Comparison of ENCODE assay signal across 8 cellular contexts in the genomic region with DNA sequence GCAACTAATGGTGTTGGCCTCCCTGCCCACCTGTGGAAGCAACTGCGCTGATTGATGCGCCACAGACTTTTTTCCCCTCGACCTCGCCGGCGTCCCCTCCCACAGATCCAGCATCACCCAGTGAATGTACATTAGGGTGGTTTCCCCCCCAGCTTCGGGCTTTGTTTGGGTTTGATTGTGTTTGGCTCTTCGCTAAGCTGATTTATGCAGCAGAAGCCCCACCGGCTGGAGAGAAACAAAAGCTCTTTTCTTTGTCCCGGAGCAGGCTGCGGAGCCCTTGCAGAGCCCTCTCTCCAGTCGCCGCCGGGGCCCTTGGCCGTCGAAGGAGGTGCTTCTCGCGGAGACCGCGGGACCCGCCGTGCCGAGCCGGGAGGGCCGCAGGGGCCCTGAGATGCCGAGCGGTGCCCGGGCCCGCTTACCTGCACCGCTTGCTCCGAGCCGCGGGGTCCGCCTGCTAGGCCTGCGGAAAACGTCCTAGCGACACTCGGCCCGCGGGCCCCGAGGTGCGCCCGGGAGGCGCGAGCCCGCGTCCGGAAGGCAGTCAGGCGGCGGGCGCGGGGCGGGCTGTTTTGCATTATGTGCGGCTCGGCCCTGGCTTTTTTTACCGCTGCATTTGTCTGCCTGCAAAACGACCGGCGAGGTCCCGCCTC. TPM values are rescaled to one million over a fixed set of nuclear protein-coding genes. Genes with fewer than 3 reads are reported as not detected.
DNase-seq lines count a peak whose midpoint lies in the region; ATAC-seq, FAIRE-seq and TF ChIP-seq lines count a peak whose summit lies in the region.

No MANE protein-coding gene starts in this region.

- H3K4me2 ChIP-seq in BLaER1 (peak overlapping the region; percentile 86), keratinocyte (ENCODE audit: control insufficient read depth, extremely low read depth, insufficient read depth, low read depth, low read length) (peak overlapping the region; percentile 99)

- H4K20me1 ChIP-seq in BLaER1 (peaks cover 20% of the 10 kb centered on the region), keratinocyte (ENCODE audit: control insufficient read depth, extremely low read depth, insufficient read depth, low read length) (no peaks in the 10 kb centered on the region)

- no peak overlapping the region for H3K27ac ChIP-seq in BLaER1
- no peak overlapping the region; the same call in 1 of the 2 replicates for H3K27ac ChIP-seq in Panc1 (ENCODE audit: low read length)
- peak overlapping the region; percentile 97 to 98 for H3K27ac ChIP-seq in breast epithelium
- H3K27ac ChIP-seq in keratinocyte (ENCODE audit: control insufficient read depth, insufficient read depth, low read length), result peak overlapping the region; percentile 98

- dilution Hi-C loops in keratinocyte (cut with MboI; ENCODE audit: extremely low pct_ligation_motif_present, low sequenced_read_pairs), result no loop called here

- H3K4me1 ChIP-seq in BLaER1 (peaks cover 15% of the 10 kb centered on the region), Panc1 (ENCODE audit: control insufficient read depth, insufficient read depth, low read length) (peaks cover 8% of the 10 kb centered on the region; the same call in 1 of the 2 replicates), breast epithelium (peaks cover 0 to 3% of the 10 kb centered on the region in 2 donors), keratinocyte (ENCODE audit: control insufficient read depth, extremely low read depth, insufficient read depth, low read length) (peaks cover 24% of the 10 kb centered on the region)

- no peak for FAIRE-seq in keratinocyte (lab: Jason Lieb, UNC)

- no peak for DNase-seq in Panc1 (ENCODE audit: low read depth, low spot score)
- DNase-seq in breast epithelium (ENCODE audit: low spot score in 2 of 2), result peak; percentile 36 to 56
- DNase-seq in keratinocyte (ENCODE audit: low read depth, low spot score), result no peak
- peak; percentile 25 for DNase-seq in stimulated activated CD4-positive, alpha-beta T cell treated with anti-CD3 and anti-CD28 coated beads, Interleukin-1b, Interleukin-23, amount 100 ng/mL, for 48 hours
- DNase-seq in left lobe of liver (ENCODE audit: low spot score), result no peak

- no peaks in the 10 kb centered on the region for H3K9me1 ChIP-seq in keratinocyte (ENCODE audit: control insufficient read depth, extremely low read depth, insufficient read depth, low read length)

- peak; percentile 19 for ATAC-seq in GM18907 (IDR thresholded peaks at IDR 0.05; ENCODE audit: unreplicated experiment)
- ATAC-seq in HG03097 (IDR thresholded peaks at IDR 0.05; ENCODE audit: low FRiP score, unreplicated experiment), result peak; percentile 11
- ATAC-seq in Panc1, result peak; percentile 35
- no peak for ATAC-seq in left lobe of liver

- no peak for TF ChIP-seq POLR2A in breast epithelium (IDR thresholded peaks at IDR 0.05)

- in situ Hi-C loops in Panc1 (cut with HindIII; ENCODE audit: low pct_unique_long_range_greater_than_20kb, low sequenced_read_pairs), result no loop called here

- CTCF ChIA-PET in Panc1 (lab: Charles Lee), result interaction anchor here (0.6 kb wide), 1 partner anchor 259 kb away, joined by 3 read pairs; no protein-coding TSS in a partner anchor

- no peaks in the 10 kb centered on the region for H3K9me3 ChIP-seq in BLaER1
- H3K9me3 ChIP-seq in Panc1 (ENCODE audit: control insufficient read depth, insufficient read depth, low read depth, low read length), result no peaks in the 10 kb centered on the region
- H3K9me3 ChIP-seq in breast epithelium, result no peaks in the 10 kb centered on the region
- no peaks in the 10 kb centered on the region for H3K9me3 ChIP-seq in keratinocyte (ENCODE audit: control insufficient read depth, low read depth, low read length)

- peaks cover 48% of the 10 kb centered on the region for H3K79me2 ChIP-seq in keratinocyte (ENCODE audit: control insufficient read depth, insufficient read depth, low read length)

- no TSS peak for BruUV-seq in Panc1 (replicated peaks; lab: Mats Ljungman, UMichigan)

- H3K9ac ChIP-seq in BLaER1 (peak overlapping the region; percentile 20; the same call in 1 of the 2 replicates), keratinocyte (ENCODE audit: control insufficient read depth, extremely low read depth, insufficient read depth, low read length) (peak overlapping the region; percentile 96)

- TF ChIP-seq CTCF in Panc1 (IDR thresholded peaks at IDR 0.05), result no peak
- TF ChIP-seq CTCF in breast epithelium (IDR thresholded peaks at IDR 0.05), result no peak
- no peak for TF ChIP-seq CTCF in keratinocyte (optimal IDR thresholded peaks at IDR 0.05 in 1 of 3, IDR thresholded peaks at IDR 0.05 in 1 of 3, conservative IDR thresholded peaks at IDR 0.05 in 1 of 3; ENCODE audit: extremely low read depth in 1 of 3, insufficient read depth in 2 of 3, low read length in 3 of 3)

- intact Hi-C loops in Panc1 (cut with micrococcal nuclease; ENCODE audit: unreplicated experiment), result no loop called here
- intact Hi-C loops in breast epithelium (cut with DNase I; ENCODE audit: low total_unique reads), result no loop called here

- H3K27me3 ChIP-seq in BLaER1 (peaks cover 52% of the 10 kb centered on the region), Panc1 (ENCODE audit: control insufficient read depth, insufficient read depth, low read length) (peaks cover 19% of the 10 kb centered on the region), breast epithelium (no peaks in the 10 kb centered on the region), keratinocyte (ENCODE audit: control insufficient read depth, extremely low read depth, insufficient read depth, low read length) (no peaks in the 10 kb centered on the region)

- H3K4me3 ChIP-seq in BLaER1 (peak overlapping the region; percentile 69), Panc1 (ENCODE audit: low read depth in 2 of 2, low read length in 2 of 2) (peak overlapping the region; percentile 64 to 76), breast epithelium (peak overlapping the region; percentile 64 to 94 (median 67)), keratinocyte (ENCODE audit: control insufficient read depth in 2 of 3, extremely low read depth in 1 of 3, insufficient read depth in 2 of 3, low read depth in 1 of 3, low read length in 3 of 3) (peak overlapping the region; percentile 60 to 94 (median 92))

- POLR2A ChIA-PET in Panc1 (lab: Charles Lee), result no interaction called here

- H3K36me3 ChIP-seq in BLaER1, result no peaks in the 10 kb centered on the region
- no peaks in the 10 kb centered on the region; the same call in 1 of the 2 replicates for H3K36me3 ChIP-seq in Panc1 (ENCODE audit: control insufficient read depth, insufficient read depth, low read length)
- H3K36me3 ChIP-seq in breast epithelium, result no peaks in the 10 kb centered on the region
- H3K36me3 ChIP-seq in keratinocyte (ENCODE audit: control insufficient read depth in 2 of 2, extremely low read depth in 1 of 2, insufficient read depth in 2 of 2, low read length in 2 of 2), result peaks cover 0 to 2% of the 10 kb centered on the region in 2 experiments

- peak overlapping the region; percentile 65 for H2AFZ ChIP-seq in keratinocyte (ENCODE audit: control insufficient read depth, low read length)

RNA-seq across cellular contexts. Expression of gene ITGB8, which starts 0.7 kb away (rescaled TPM):
- total RNA-seq in Panc1 (2021; ENCODE audit: unreplicated experiment), result 4.9 TPM
- polyA plus RNA-seq in Panc1 (2012; ENCODE audit: insufficient read length), result 0.63 TPM
- total RNA-seq in breast epithelium, result 100 to 1,000 TPM in 1 of 3 donors, 10 to 100 TPM in 1, 1 to 10 TPM in 1; 1.6 to 154 (median 52.1) TPM
- polyA plus RNA-seq in keratinocyte, result 8.3 to 14.3 TPM (median 10.9 TPM) in 3 replicates
- 5.0 TPM for polyA plus RNA-seq in keratinocyte (2011; ENCODE audit: low read depth)
- polyA plus RNA-seq in keratinocyte (2011; cell fraction: cytosol; rRNA removed), result 2.7 and 6.3 TPM in 2 replicates
- polyA plus RNA-seq in keratinocyte (2011; cell fraction: nucleus; rRNA removed), result 16.3 and 19.7 TPM in 2 replicates
- 9.8 and 12.7 TPM in 2 replicates for polyA plus RNA-seq in keratinocyte (2012; ENCODE audit: low replicate concordance)
- 27.1 to 59.0 TPM (median 50.8 TPM) in 3 replicates for polyA minus RNA-seq in keratinocyte
- polyA minus RNA-seq in keratinocyte (2011; cell fraction: cytosol; rRNA and poly(A)+ RNA removed), result 25.1 TPM
- 65.6 and 86.9 TPM in 2 replicates for polyA minus RNA-seq in keratinocyte (2011; cell fraction: nucleus; rRNA and poly(A)+ RNA removed)
- total RNA-seq in left lobe of liver, result 1.3 TPM

Comparison
In these comparisons a context has a peak if more than half of its experiments do, and no peak if none do; other contexts are left out.
1. H3K27ac ChIP-seq: peak in breast epithelium (2 of 2) and keratinocyte (single experiment); none in BLaER1 (single experiment) and Panc1 (single experiment).
2. DNase-seq: peak in breast epithelium (2 of 2) and stimulated activated CD4-positive, alpha-beta T cell treated with anti-CD3 and anti-CD28 coated beads, Interleukin-1b, Interleukin-23, amount 100 ng/mL, for 48 hours (single experiment); none in Panc1 (single experiment), keratinocyte (single experiment) and left lobe of liver (single experiment).
3. Peak in every context shown above with its lines, with median percentiles within 50 percentile points of each other: H3K4me3 ChIP-seq.